8 cellular contexts compared by ENCODE assay signal in genomic region chr2:95025406-95026319, GRCh38. TPM values are rescaled to one million over a fixed set of nuclear protein-coding genes. Genes with fewer than 3 reads are reported as not detected.
A peak's percentile ranks its signal among the peaks of the same experiment; 100 is the strongest.
DNase-seq lines count a peak whose midpoint lies in the region; ATAC-seq and TF ChIP-seq lines count a peak whose summit lies in the region.

Gene MAL, plus strand, starts transcription at chr2:95025708. Its CDS starts 85 bp downstream, at chr2:95025793.

- H3K27ac Mint-ChIP-seq in chondrocyte (ENCODE audit: unreplicated experiment) = no peak within 1 kb of the TSS
- peak within 1 kb of the TSS; percentile 80 for H3K27ac Mint-ChIP-seq in stimulated activated naive B cell treated with anti-CD40 and anti-IgM and Interleukin-4, amounts not matched to agents 10 μg/mL and 1 μg/mL and 100 μg/mL, for 72 hours

- peaks cover 17% of the 10 kb centered on the region for H3K4me1 ChIP-seq in mononuclear cell (ENCODE audit: insufficient read depth, low read length)

- H3K9me3 Mint-ChIP-seq in chondrocyte (ENCODE audit: low read depth) = no peaks in the 10 kb centered on the region
- H3K9me3 Mint-ChIP-seq in stimulated activated naive B cell treated with anti-CD40 and anti-IgM and Interleukin-4, amounts not matched to agents 10 μg/mL and 1 μg/mL and 100 μg/mL, for 72 hours = no peaks in the 10 kb centered on the region

- H3K4me3 ChIP-seq in WERI-Rb-1 (ENCODE audit: low read depth, low read length) (peak within 1 kb of the TSS; percentile 49), mononuclear cell (ENCODE audit: low read length) (peak within 1 kb of the TSS; percentile 47)

- peaks cover 11% of the 10 kb centered on the region for H3K4me1 Mint-ChIP-seq in chondrocyte (ENCODE audit: low read depth)
- H3K4me1 Mint-ChIP-seq in stimulated activated naive B cell treated with anti-CD40 and anti-IgM and Interleukin-4, amounts not matched to agents 10 μg/mL and 1 μg/mL and 100 μg/mL, for 72 hours = peaks cover 5 to 14% of the 10 kb centered on the region in 2 donors

- H3K36me3 ChIP-seq in WERI-Rb-1 = no peaks in the 10 kb centered on the region

- peak; percentile 31 to 32 for ATAC-seq in stimulated activated naive B cell treated with anti-CD40 and anti-IgM and Interleukin-4, amounts not matched to agents 10 μg/mL and 1 μg/mL and 100 μg/mL, for 72 hours (replicated peaks)
- no peak for ATAC-seq in HG02884 (IDR thresholded peaks at IDR 0.05; ENCODE audit: unreplicated experiment)

- H3K36me3 Mint-ChIP-seq in chondrocyte (ENCODE audit: low read depth) = no peaks in the 10 kb centered on the region
- no peaks in the 10 kb centered on the region for H3K36me3 Mint-ChIP-seq in stimulated activated naive B cell treated with anti-CD40 and anti-IgM and Interleukin-4, amounts not matched to agents 10 μg/mL and 1 μg/mL and 100 μg/mL, for 72 hours

- H3K27ac ChIP-seq in WERI-Rb-1 = no peak within 1 kb of the TSS

- H3K9me3 ChIP-seq in WERI-Rb-1 (ENCODE audit: severe bottlenecking) = no peaks in the 10 kb centered on the region
- H3K9me3 ChIP-seq in mononuclear cell (ENCODE audit: low read depth, low read length) = no peaks in the 10 kb centered on the region

- H3K27me3 ChIP-seq in WERI-Rb-1 (ENCODE audit: insufficient read depth, low read depth, severe bottlenecking) (no peaks in the 10 kb centered on the region), mononuclear cell (ENCODE audit: insufficient read depth, low read length) (peaks cover 35% of the 10 kb centered on the region)

- peak; percentile 17 for DNase-seq in NCI-H345 (lab: John Stamatoyannopoulos, UW)
- no peak for DNase-seq in NCI-H345 treated with DMSO at 0.1 percent for 48 hours (lab: John Stamatoyannopoulos, UW; ENCODE audit: unreplicated experiment)
- DNase-seq in WERI-Rb-1 = peak; percentile 47
- DNase-seq in chondrocyte (ENCODE audit: low spot score) = peak; percentile 84
- DNase-seq in stimulated activated naive B cell treated with anti-CD40 and anti-IgM and Interleukin-4, amounts not matched to agents 10 μg/mL and 1 μg/mL and 100 μg/mL, for 72 hours = no peak
- no peak for DNase-seq in NCI-H1092 (lab: John Stamatoyannopoulos, UW)

- peaks cover 52% of the 10 kb centered on the region for H3K27me3 Mint-ChIP-seq in chondrocyte (ENCODE audit: low read depth)
- peaks cover 59 to 63% of the 10 kb centered on the region in 2 donors for H3K27me3 Mint-ChIP-seq in stimulated activated naive B cell treated with anti-CD40 and anti-IgM and Interleukin-4, amounts not matched to agents 10 μg/mL and 1 μg/mL and 100 μg/mL, for 72 hours

- TF ChIP-seq CTCF in WERI-Rb-1 (IDR thresholded peaks at IDR 0.05; ENCODE audit: low read depth, low read length) = no peak
- TF ChIP-seq CTCF in chondrocyte (IDR thresholded peaks at IDR 0.05) = no peak

- H3K4me3 Mint-ChIP-seq in chondrocyte (ENCODE audit: unreplicated experiment) = peak within 1 kb of the TSS; percentile 70
- peak within 1 kb of the TSS; percentile 79 to 80 for H3K4me3 Mint-ChIP-seq in stimulated activated naive B cell treated with anti-CD40 and anti-IgM and Interleukin-4, amounts not matched to agents 10 μg/mL and 1 μg/mL and 100 μg/mL, for 72 hours

RNA-seq across cellular contexts. Expression of gene MAL, which starts in this region (rescaled TPM):
- total RNA-seq in chondrocyte (not detected in 3 replicates), mononuclear cell (30.4 TPM)

Comparison
In these comparisons a context has a peak if more than half of its experiments do, and no peak if none do; other contexts are left out.
1. RNA of gene MAL (total RNA-seq): 30.4 TPM in mononuclear cell (single experiment); not detected in chondrocyte; every median in the first group is over 10 times any median in the second.
2. DNase-seq: peak in NCI-H345 (single experiment) and WERI-Rb-1 (single experiment); none in NCI-H345 treated with DMSO at 0.1 percent for 48 hours (single experiment), stimulated activated naive B cell treated with anti-CD40 and anti-IgM and Interleukin-4, amounts not matched to agents 10 μg/mL and 1 μg/mL and 100 μg/mL, for 72 hours (single experiment) and NCI-H1092 (single experiment).
3. Peak in DNase-seq in chondrocyte; RNA of the gene not detected or under 1 TPM.